Comparison of ENCODE assay signal across 16 cellular contexts in the genomic region with DNA sequence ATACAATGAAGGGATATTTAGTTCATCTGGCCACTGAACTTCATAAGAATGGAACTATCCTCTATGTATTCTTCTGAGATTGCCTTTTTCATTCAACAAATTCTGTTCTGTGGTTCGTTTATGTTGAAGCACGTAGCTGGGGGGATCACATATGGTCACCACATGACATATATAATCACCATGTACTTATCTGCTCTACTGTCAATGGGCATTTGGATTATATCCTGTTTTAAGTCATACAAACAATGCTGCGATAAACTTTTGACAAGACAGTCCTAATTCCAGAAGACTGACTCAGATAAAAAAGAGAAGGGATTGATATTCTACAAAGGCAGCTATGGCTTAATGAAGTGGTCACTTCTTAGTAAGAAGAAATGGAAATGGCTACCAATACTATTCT.
DNase-seq lines count a peak whose midpoint lies in the region; ATAC-seq and TF ChIP-seq lines count a peak whose summit lies in the region.
"Had no signal": no experiment of that assay in that cellular context is flagged by ENCODE, and none has a peak within 500 bp of the region (broad histone marks: within the 10 kb centered on the region; RNA-seq: fewer than 3 reads in every experiment).

No MANE protein-coding gene starts in this region.

- H3K9me3 Mint-ChIP-seq in activated T-cell treated with anti-CD3 and anti-CD28 coated beads, Interleukin-2, amount 50 U/mL, for 72 hours, result no peaks in the 10 kb centered on the region
- H3K9me3 Mint-ChIP-seq in CD4-positive, alpha-beta T cell, result no peaks in the 10 kb centered on the region
- H3K9me3 Mint-ChIP-seq in naive thymus-derived CD4-positive, alpha-beta T cell, result peaks cover 0 to 5% (median 0%) of the 10 kb centered on the region in 11 donors
- H3K9me3 Mint-ChIP-seq: H9, IgD-negative memory B cell had no signal

- H3K4me3 ChIP-seq in HFF-Myc (replicated peaks; ENCODE audit: low read depth, low read length), result no peak overlapping the region
- H3K4me3 ChIP-seq in naive thymus-derived CD4-positive, alpha-beta T cell (ENCODE audit: low read length), result no peak overlapping the region
- H3K4me3 ChIP-seq: BLaER1, GM12878 had no signal

- H3K27ac ChIP-seq in CD4-positive, alpha-beta T cell (ENCODE audit: low read depth, low read length), result no peak overlapping the region
- H3K27ac ChIP-seq in naive thymus-derived CD4-positive, alpha-beta T cell (ENCODE audit: low read depth, low read length), result no peak overlapping the region
- H3K27ac ChIP-seq: BLaER1 had no signal

- no peaks in the 10 kb centered on the region for H3K4me1 ChIP-seq in naive thymus-derived CD4-positive, alpha-beta T cell (ENCODE audit: control insufficient read depth in 2 of 2, insufficient read depth in 2 of 2, low read length in 2 of 2)
- H3K4me1 ChIP-seq: BLaER1 had no signal

- peak overlapping the region; percentile 2 for H3K27ac Mint-ChIP-seq in activated T-cell treated with anti-CD3 and anti-CD28 coated beads, Interleukin-2, amount 50 U/mL, for 72 hours
- H3K27ac Mint-ChIP-seq in CD4-positive, alpha-beta T cell, result peak overlapping the region; percentile 43
- peak overlapping the region; percentile 82 for H3K27ac Mint-ChIP-seq in T-helper 17 cell
- peak overlapping the region in 3 of 9 donors; percentile 58 to 85 (median 71) for H3K27ac Mint-ChIP-seq in naive thymus-derived CD4-positive, alpha-beta T cell
- H3K27ac Mint-ChIP-seq: H9 had no signal

- DNase-seq in activated T-cell treated with anti-CD3 and anti-CD28 coated beads, Interleukin-2, amount 50 U/mL, for 72 hours, result no peak
- DNase-seq in activated T-cell treated with anti-CD3 and anti-CD28 coated beads for 4 hours, result no peak
- no peak for DNase-seq in CD4-positive, alpha-beta T cell
- DNase-seq in HFF-Myc (ENCODE audit: extremely low read depth, low read depth), result peak; percentile 44
- DNase-seq in T-helper 17 cell, result no peak
- DNase-seq in naive thymus-derived CD4-positive, alpha-beta T cell, result no peak
- DNase-seq: 8988T, AML-193, DMS53, GOT3, H9 had no signal

- no peak for TF ChIP-seq CTCF in CD4-positive, alpha-beta T cell (IDR thresholded peaks at IDR 0.05)
- TF ChIP-seq CTCF in HFF-Myc (IDR thresholded peaks at IDR 0.05; ENCODE audit: low read depth, low read length, missing control alignments), result no peak

- no peaks in the 10 kb centered on the region for H3K4me1 Mint-ChIP-seq in activated T-cell treated with anti-CD3 and anti-CD28 coated beads, Interleukin-2, amount 50 U/mL, for 72 hours (ENCODE audit: low read depth)
- no peaks in the 10 kb centered on the region for H3K4me1 Mint-ChIP-seq in CD4-positive, alpha-beta T cell (ENCODE audit: low read depth)
- peaks cover 4% of the 10 kb centered on the region for H3K4me1 Mint-ChIP-seq in T-helper 17 cell
- peaks cover 0 to 7% (median 4%) of the 10 kb centered on the region in 7 donors for H3K4me1 Mint-ChIP-seq in naive thymus-derived CD4-positive, alpha-beta T cell
- H3K4me1 Mint-ChIP-seq: H9 had no signal

- no peak overlapping the region for H3K4me3 Mint-ChIP-seq in activated T-cell treated with anti-CD3 and anti-CD28 coated beads, Interleukin-2, amount 50 U/mL, for 72 hours
- no peak overlapping the region for H3K4me3 Mint-ChIP-seq in CD4-positive, alpha-beta T cell
- no peak overlapping the region for H3K4me3 Mint-ChIP-seq in T-helper 17 cell
- H3K4me3 Mint-ChIP-seq in naive thymus-derived CD4-positive, alpha-beta T cell, result no peak overlapping the region
- H3K4me3 Mint-ChIP-seq: H9, IgD-negative memory B cell had no signal

- peaks cover 50 to 90% (median 56%) of the 10 kb centered on the region in 3 experiments for H3K36me3 ChIP-seq in naive thymus-derived CD4-positive, alpha-beta T cell (ENCODE audit: control insufficient read depth in 2 of 3, insufficient read depth in 3 of 3, low read length in 3 of 3)

- H3K27me3 Mint-ChIP-seq in activated T-cell treated with anti-CD3 and anti-CD28 coated beads, Interleukin-2, amount 50 U/mL, for 72 hours (ENCODE audit: low read depth), result no peaks in the 10 kb centered on the region
- no peaks in the 10 kb centered on the region for H3K27me3 Mint-ChIP-seq in CD4-positive, alpha-beta T cell
- no peaks in the 10 kb centered on the region for H3K27me3 Mint-ChIP-seq in T-helper 17 cell
- no peaks in the 10 kb centered on the region for H3K27me3 Mint-ChIP-seq in naive thymus-derived CD4-positive, alpha-beta T cell
- H3K27me3 Mint-ChIP-seq: IgD-negative memory B cell had no signal

- peaks cover 21 to 56% of the 10 kb centered on the region in 2 donors for H3K36me3 Mint-ChIP-seq in activated T-cell treated with anti-CD3 and anti-CD28 coated beads, Interleukin-2, amount 50 U/mL, for 72 hours (ENCODE audit: insufficient read depth in 2 of 2)
- H3K36me3 Mint-ChIP-seq in CD4-positive, alpha-beta T cell (ENCODE audit: low read depth), result peaks cover 98% of the 10 kb centered on the region
- H3K36me3 Mint-ChIP-seq in T-helper 17 cell (ENCODE audit: low read depth), result peaks cover 18% of the 10 kb centered on the region
- peaks cover 50 to 74% (median 62%) of the 10 kb centered on the region in 5 donors for H3K36me3 Mint-ChIP-seq in naive thymus-derived CD4-positive, alpha-beta T cell

- ATAC-seq in activated T-cell treated with anti-CD3 and anti-CD28 coated beads, Interleukin-2, amount 50 U/mL, for 72 hours (replicated peaks in 1 of 2), result no peak
- ATAC-seq in CD4-positive, alpha-beta T cell (ENCODE audit: poor library complexity), result no peak
- no peak for ATAC-seq in T-helper 17 cell
- no peak for ATAC-seq in GM21529 (IDR thresholded peaks at IDR 0.05; ENCODE audit: unreplicated experiment)
- no peak for ATAC-seq in HG02885 (IDR thresholded peaks at IDR 0.05; ENCODE audit: poor library complexity, unreplicated experiment)
- no peak for ATAC-seq in naive thymus-derived CD4-positive, alpha-beta T cell
- ATAC-seq: GM12878 had no signal

- no peaks in the 10 kb centered on the region for H3K27me3 ChIP-seq in CD4-positive, alpha-beta T cell (ENCODE audit: control insufficient read depth, insufficient read depth, low read length)
- no peaks in the 10 kb centered on the region for H3K27me3 ChIP-seq in naive thymus-derived CD4-positive, alpha-beta T cell (ENCODE audit: control insufficient read depth in 2 of 2, insufficient read depth in 2 of 2, low read length in 2 of 2)
- H3K27me3 ChIP-seq: BLaER1 had no signal

- H3K9me3 ChIP-seq in CD4-positive, alpha-beta T cell (ENCODE audit: control insufficient read depth, low read length), result no peaks in the 10 kb centered on the region
- no peaks in the 10 kb centered on the region for H3K9me3 ChIP-seq in T-helper 17 cell (ENCODE audit: control insufficient read depth, low read length, poor library complexity, severe bottlenecking)
- no peaks in the 10 kb centered on the region for H3K9me3 ChIP-seq in naive thymus-derived CD4-positive, alpha-beta T cell (ENCODE audit: control insufficient read depth in 2 of 3, low read length in 3 of 3)
- H3K9me3 ChIP-seq: BLaER1 had no signal

- POLR2A ChIA-PET in CD4-positive, alpha-beta T cell (lab: Charles Lee), result interaction anchor here (0.9 kb wide), 1 partner anchor 220 kb away, joined by 3 read pairs; no protein-coding TSS in a partner anchor
- POLR2A ChIA-PET in naive thymus-derived CD4-positive, alpha-beta T cell (lab: Charles Lee), result no interaction called here

- CTCF ChIA-PET in CD4-positive, alpha-beta T cell (lab: Charles Lee), result no interaction called here
- CTCF ChIA-PET in naive thymus-derived CD4-positive, alpha-beta T cell (lab: Charles Lee), result no interaction called here

- intact Hi-C loops in CD4-positive, alpha-beta T cell (cut with DNase I, micrococcal nuclease), result no loop called here
- intact Hi-C loops in naive thymus-derived CD4-positive, alpha-beta T cell (cut with micrococcal nuclease), result no loop called here
